In the genomic region with DNA sequence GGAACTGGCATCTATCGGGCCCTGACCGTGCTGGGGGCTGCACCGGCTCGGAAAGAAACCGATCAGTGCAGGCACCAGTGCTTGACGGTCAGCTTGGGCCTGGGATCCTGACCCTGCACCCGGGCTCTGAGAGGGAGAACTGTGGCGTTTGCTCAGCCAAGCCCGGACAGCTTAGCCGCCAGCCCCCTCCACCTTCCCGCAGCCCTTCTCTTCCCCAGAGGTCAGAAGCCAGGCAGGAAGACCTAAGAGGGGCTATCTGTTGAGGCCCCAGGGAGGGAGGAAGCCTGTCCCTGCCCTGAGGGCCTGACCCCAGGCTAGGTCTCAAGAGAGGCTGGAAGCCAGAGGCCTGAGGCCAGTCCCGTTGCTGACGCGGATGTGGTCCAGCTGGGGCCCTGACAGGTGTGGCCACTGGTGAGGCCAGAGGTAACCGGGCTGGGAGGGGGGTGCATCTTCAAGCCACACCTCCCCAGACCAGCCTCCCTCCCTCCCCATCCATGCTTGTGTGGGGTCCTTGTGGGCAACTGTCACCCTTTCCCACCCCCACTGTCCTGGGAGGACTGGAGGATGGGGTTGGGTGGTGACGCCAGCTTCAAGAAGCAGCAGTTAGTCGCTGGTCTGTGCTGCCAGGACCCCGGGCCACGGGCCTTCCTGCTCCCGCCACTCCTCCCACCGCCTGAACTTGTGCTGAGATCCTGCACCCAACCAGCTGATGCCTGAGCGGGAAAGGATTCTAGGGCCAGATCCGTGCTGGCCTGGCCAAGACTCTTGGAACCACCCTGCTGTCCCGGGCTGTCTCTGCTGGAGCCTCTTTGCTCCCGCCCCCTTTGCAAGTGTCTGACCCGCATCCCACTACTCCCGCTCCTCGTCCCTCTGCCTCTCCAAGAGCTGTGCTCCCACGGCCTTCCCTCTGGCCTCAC, we compare ENCODE assay signal across 10 cellular contexts. TPM values are rescaled to one million over a fixed set of nuclear protein-coding genes. Genes with fewer than 3 reads are reported as not detected.
DNase-seq lines count a peak whose midpoint lies in the region; ATAC-seq and TF ChIP-seq lines count a peak whose summit lies in the region.
"Had no signal": no experiment of that assay in that cellular context is flagged by ENCODE, and none has a peak within 500 bp of the region (broad histone marks: within the 10 kb centered on the region; RNA-seq: fewer than 3 reads in every experiment).

No MANE protein-coding gene starts in this region.

- H3K27me3 ChIP-seq in CD8-positive, alpha-beta T cell (ENCODE audit: insufficient read depth, low read length): no peaks in the 10 kb centered on the region
- no peaks in the 10 kb centered on the region for H3K27me3 ChIP-seq in Panc1 (ENCODE audit: control insufficient read depth, insufficient read depth, low read length)
- H3K27me3 ChIP-seq in ovary: no peaks in the 10 kb centered on the region
- no peaks in the 10 kb centered on the region for H3K27me3 ChIP-seq in prostate gland (replicated peaks; ENCODE audit: insufficient read depth)

- H3K4me1 ChIP-seq in CD8-positive, alpha-beta T cell (ENCODE audit: insufficient read depth, low read length): peaks cover 28% of the 10 kb centered on the region
- H3K4me1 ChIP-seq in Panc1 (ENCODE audit: control insufficient read depth, insufficient read depth, low read length) (peaks cover 36% of the 10 kb centered on the region), ovary (ENCODE audit: insufficient read depth) (peaks cover 23% of the 10 kb centered on the region), prostate gland (replicated peaks) (peaks cover 4% of the 10 kb centered on the region)

- H3K27ac ChIP-seq in CD8-positive, alpha-beta T cell (ENCODE audit: low read depth, low read length): no peak overlapping the region
- H3K27ac ChIP-seq in Panc1 (ENCODE audit: low read length): peak overlapping the region; percentile 85
- H3K27ac ChIP-seq in ovary: peak overlapping the region; percentile 21 to 72
- peak overlapping the region in 1 of 2 donors; percentile 26 for H3K27ac ChIP-seq in prostate gland

- TF ChIP-seq CTCF in CD8-positive, alpha-beta T cell (IDR thresholded peaks at IDR 0.05): no peak
- TF ChIP-seq CTCF in Panc1 (IDR thresholded peaks at IDR 0.05): no peak
- no peak for TF ChIP-seq CTCF in fibroblast of mammary gland (conservative IDR thresholded peaks at IDR 0.05; ENCODE audit: control insufficient read depth, insufficient read depth, low read depth, low read length)
- TF ChIP-seq CTCF in ovary (IDR thresholded peaks at IDR 0.05): no peak
- no peak for TF ChIP-seq CTCF in prostate gland (IDR thresholded peaks at IDR 0.05)

- H3K9me3 Mint-ChIP-seq in CD8-positive, alpha-beta T cell: no peaks in the 10 kb centered on the region

- H3K36me3 Mint-ChIP-seq in CD8-positive, alpha-beta T cell: no peaks in the 10 kb centered on the region

- WGBS in ovary, 3 donors: 40 to 42% (median 41%) methylated on average over 29 of the region's 29 CpGs
- WGBS in prostate gland: 42% methylated on average over 29 of the region's 29 CpGs

- no peak for TF ChIP-seq POLR2A in ovary (IDR thresholded peaks at IDR 0.05)
- no peak for TF ChIP-seq POLR2A in prostate gland (IDR thresholded peaks at IDR 0.05)

- no TSS peak for BruUV-seq in Panc1 (replicated peaks; lab: Mats Ljungman, UMichigan)

- peaks cover 26% of the 10 kb centered on the region for H3K4me1 Mint-ChIP-seq in CD8-positive, alpha-beta T cell (ENCODE audit: low read depth)

- intact Hi-C loops in CD8-positive, alpha-beta T cell (cut with DNase I, micrococcal nuclease): no loop called here
- intact Hi-C loops in Panc1 (cut with micrococcal nuclease; ENCODE audit: unreplicated experiment) (no loop called here), ovary (cut with DNase I) (no loop called here), prostate gland (cut with DNase I) (no loop called here)

- no peak overlapping the region for H3K27ac Mint-ChIP-seq in CD8-positive, alpha-beta T cell

- CTCF ChIA-PET in CD8-positive, alpha-beta T cell (lab: Charles Lee): interaction anchor here (0.7 to 3.8 kb wide), 4 partner anchors 14 to 230 kb away, joined by 3 to 41 read pairs (median 4); no protein-coding TSS in a partner anchor
- CTCF ChIA-PET in Panc1 (lab: Charles Lee): no interaction called here

- no peaks in the 10 kb centered on the region for H3K36me3 ChIP-seq in CD8-positive, alpha-beta T cell (ENCODE audit: insufficient read depth, low read length)
- H3K36me3 ChIP-seq in Panc1 (ENCODE audit: control insufficient read depth, insufficient read depth, low read length): no peaks in the 10 kb centered on the region; the same call in 1 of the 2 replicates
- H3K36me3 ChIP-seq in ovary: no peaks in the 10 kb centered on the region
- no peaks in the 10 kb centered on the region for H3K36me3 ChIP-seq in prostate gland

- no peak overlapping the region for H3K4me3 ChIP-seq in CD8-positive, alpha-beta T cell (ENCODE audit: low read depth, low read length)
- H3K4me3 ChIP-seq in Panc1 (ENCODE audit: low read depth in 2 of 2, low read length in 2 of 2): peak overlapping the region; percentile 7 to 28; a peak in 3 of 4 replicates
- H3K4me3 ChIP-seq in fibroblast of mammary gland (ENCODE audit: control insufficient read depth, low read depth, low read length): no peak overlapping the region
- no peak overlapping the region for H3K4me3 ChIP-seq in ovary
- no peak overlapping the region for H3K4me3 ChIP-seq in prostate gland

- H3K9me3 ChIP-seq in CD8-positive, alpha-beta T cell (ENCODE audit: low read length): no peaks in the 10 kb centered on the region
- H3K9me3 ChIP-seq in Panc1 (ENCODE audit: control insufficient read depth, insufficient read depth, low read depth, low read length) (no peaks in the 10 kb centered on the region), ovary (no peaks in the 10 kb centered on the region), prostate gland (no peaks in the 10 kb centered on the region)

- in situ Hi-C loops in Panc1 (cut with HindIII; ENCODE audit: low pct_unique_long_range_greater_than_20kb, low sequenced_read_pairs): no loop called here

- H3K27me3 Mint-ChIP-seq in CD8-positive, alpha-beta T cell (ENCODE audit: low read depth): peaks cover 8% of the 10 kb centered on the region

- POLR2A ChIA-PET in CD8-positive, alpha-beta T cell (lab: Charles Lee): interaction anchor here (1.1 kb wide), 1 partner anchor 23 kb away, joined by 5 read pairs; the partner anchor contains the start of gene AURKAIP1
- POLR2A ChIA-PET in Panc1 (lab: Charles Lee): no interaction called here

- no peak for ATAC-seq in CD8-positive, alpha-beta T cell
- peak; percentile 19 for ATAC-seq in Panc1
- no peak for ATAC-seq in HG03097 (IDR thresholded peaks at IDR 0.05; ENCODE audit: low FRiP score, unreplicated experiment)
- ATAC-seq in GM21576 (IDR thresholded peaks at IDR 0.05; ENCODE audit: unreplicated experiment): no peak

- TF ChIP-seq EP300 in ovary (IDR thresholded peaks at IDR 0.05): no peak

- DNase-seq in CD8-positive, alpha-beta T cell: no peak
- DNase-seq in Panc1 (ENCODE audit: low read depth, low spot score) (no peak), fibroblast of mammary gland (ENCODE audit: low read depth) (peak; percentile 61), ovary (peak in 3 of 5 donors; percentile 63 to 71 (median 69)), NCI-H2081 treated with DMSO at 0.1 percent for 48 hours (lab: John Stamatoyannopoulos, UW) (no peak), prostate gland (ENCODE audit: low spot score) (no peak)
- DNase-seq: activated CD8-positive, alpha-beta memory T cell treated with anti-CD3 and anti-CD28 coated beads, Interleukin-2, amount 50 U/mL, for 4 hours; midbrain had no signal

- H3K4me3 Mint-ChIP-seq in CD8-positive, alpha-beta T cell: peak overlapping the region; percentile 75

RNA-seq across cellular contexts. Expression of gene DVL1, which starts 2.6 kb away (rescaled TPM):
- total RNA-seq in CD8-positive, alpha-beta T cell: 10 to 100 TPM; 44.5 to 45.5 TPM
- total RNA-seq in Panc1 (2021; ENCODE audit: unreplicated experiment): 144 TPM
- polyA plus RNA-seq in Panc1 (2012; ENCODE audit: insufficient read length): 221 TPM
- 10 to 100 TPM; 38.0 to 85.2 (median 64.9) TPM for total RNA-seq in ovary
- 10 to 100 TPM in 1 of 2 donors, 1 to 10 TPM in 1; 2.1 to 51.2 TPM for polyA plus RNA-seq in ovary
- total RNA-seq in prostate gland: 100 to 1,000 TPM in 1 of 2 donors, 10 to 100 TPM in 1; 70.5 to 165 TPM

RNA-seq across cellular contexts. Expression of gene MXRA8, which starts 6.6 kb away (rescaled TPM):
- total RNA-seq in CD8-positive, alpha-beta T cell: 1 to 10 TPM; 7.5 to 9.3 TPM
- total RNA-seq in Panc1 (2021; ENCODE audit: unreplicated experiment) (96.0 TPM), ovary (100 to 1,000 TPM in 5 of 7 donors, 10 to 100 TPM in 2; 63.8 to 206 (median 131) TPM), prostate gland (100 to 1,000 TPM in 1 of 2 donors, 10 to 100 TPM in 1; 39.0 to 152 TPM)
- 202 TPM for polyA plus RNA-seq in Panc1 (2012; ENCODE audit: insufficient read length)
- 100 to 1,000 TPM in 1 of 2 donors, 10 to 100 TPM in 1; 40.3 to 193 TPM for polyA plus RNA-seq in ovary

RNA-seq across cellular contexts. Expression of gene TAS1R3, which starts 20.7 kb away (rescaled TPM):
- under 1 TPM; 0.58 to 0.73 TPM for total RNA-seq in CD8-positive, alpha-beta T cell
- total RNA-seq in Panc1 (2021; ENCODE audit: unreplicated experiment): 0.31 TPM
- polyA plus RNA-seq in Panc1 (2012; ENCODE audit: insufficient read length): 0.55 TPM
- total RNA-seq in ovary: under 1 TPM in 6 of 7 donors, not detected in 1; 0.07 to 0.40 (median 0.23) TPM
- polyA plus RNA-seq in ovary: under 1 TPM in 1 of 2 donors, not detected in 1; 0.24 TPM
- under 1 TPM in 1 of 2 donors, not detected in 1; 0.80 TPM for total RNA-seq in prostate gland

RNA-seq across cellular contexts. Expression of gene AURKAIP1, which starts 23.2 kb away (rescaled TPM):
- 10 to 100 TPM; 58.4 to 62.6 TPM for total RNA-seq in CD8-positive, alpha-beta T cell
- total RNA-seq in Panc1 (2021; ENCODE audit: unreplicated experiment): 335 TPM
- 354 TPM for polyA plus RNA-seq in Panc1 (2012; ENCODE audit: insufficient read length)
- total RNA-seq in ovary: 10 to 100 TPM; 63.7 to 94.0 (median 73.2) TPM
- 10 to 100 TPM in 1 of 2 donors, 1 to 10 TPM in 1; 6.0 to 81.3 TPM for polyA plus RNA-seq in ovary
- total RNA-seq in prostate gland: 100 to 1,000 TPM; 152 to 161 TPM

RNA-seq across cellular contexts. Expression of gene CPTP, which starts 27.2 kb away (rescaled TPM):
- total RNA-seq in CD8-positive, alpha-beta T cell: 1 to 10 TPM; 7.3 to 7.9 TPM
- total RNA-seq in Panc1 (2021; ENCODE audit: unreplicated experiment) (52.2 TPM), ovary (10 to 100 TPM; 13.8 to 21.0 (median 14.8) TPM), prostate gland (10 to 100 TPM; 35.8 to 54.0 TPM)
- 54.5 TPM for polyA plus RNA-seq in Panc1 (2012; ENCODE audit: insufficient read length)
- polyA plus RNA-seq in ovary: 10 to 100 TPM in 1 of 2 donors, 1 to 10 TPM in 1; 2.4 to 18.3 TPM

Comparison
In these comparisons a context has a peak if more than half of its experiments do, and no peak if none do; other contexts are left out.
1. DNase-seq: peak in fibroblast of mammary gland (single experiment) and ovary (3 of 5); none in CD8-positive, alpha-beta T cell (0 of 7), Panc1 (single experiment), NCI-H2081 treated with DMSO at 0.1 percent for 48 hours (single experiment) and prostate gland (single experiment).
2. H3K4me3 ChIP-seq: peak in Panc1 (2 of 2); none in CD8-positive, alpha-beta T cell (single experiment), fibroblast of mammary gland (single experiment), ovary (single experiment) and prostate gland (0 of 2).